17 cellular contexts compared by ENCODE assay signal in the genomic region with DNA sequence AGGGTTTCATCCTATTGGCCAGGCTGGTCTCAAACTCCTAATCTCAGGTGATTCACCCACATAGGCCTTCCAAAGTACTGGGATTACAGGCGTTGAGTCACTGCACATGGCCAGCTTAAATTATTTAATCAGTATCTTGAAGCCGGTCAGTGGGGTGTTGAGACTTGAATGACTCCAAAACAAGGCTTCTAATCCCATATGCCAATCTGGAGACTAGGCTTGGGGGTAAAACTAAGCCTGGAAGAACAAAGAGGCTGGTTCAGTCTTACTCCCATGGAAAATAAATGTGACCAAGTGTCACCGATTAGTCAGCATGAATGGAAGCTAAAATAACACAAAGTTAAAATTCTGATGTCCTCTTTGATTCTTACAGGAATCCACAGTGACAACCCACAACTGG.
A peak's percentile ranks its signal among the peaks of the same experiment; 100 is the strongest.
DNase-seq lines count a peak whose midpoint lies in the region; ATAC-seq and TF ChIP-seq lines count a peak whose summit lies in the region.
"Had no signal": no experiment of that assay in that cellular context is flagged by ENCODE, and none has a peak within 500 bp of the region (broad histone marks: within the 10 kb centered on the region; RNA-seq: fewer than 3 reads in every experiment).

No MANE protein-coding gene starts in this region.

- no peak for TF ChIP-seq POLR2A in spleen (IDR thresholded peaks at IDR 0.05)

- peaks cover 62% of the 10 kb centered on the region for H3K4me1 ChIP-seq in ACC112 (ENCODE audit: control insufficient read depth, insufficient read depth, low read length, unreplicated experiment)
- H3K4me1 ChIP-seq in muscle layer of duodenum (ENCODE audit: control insufficient read depth in 1 of 2, insufficient read depth in 2 of 2, low read length in 2 of 2), result peaks cover 7 to 42% of the 10 kb centered on the region in 2 donors
- peaks cover 16 to 100% (median 69%) of the 10 kb centered on the region in 6 donors for H3K4me1 ChIP-seq in spleen
- H3K4me1 ChIP-seq in psoas muscle, result no peaks in the 10 kb centered on the region

- H3K27ac Mint-ChIP-seq in activated naive CD8-positive, alpha-beta T cell treated with anti-CD3 and anti-CD28 coated beads, Interleukin-2, amount 50 U/mL, for 24 hours, result peak overlapping the region; percentile 89

- H3K4me3 ChIP-seq in ACC112 (ENCODE audit: low read depth, low read length) (no peak overlapping the region), muscle layer of duodenum (ENCODE audit: low read depth in 1 of 2, low read length in 2 of 2) (no peak overlapping the region), spleen (no peak overlapping the region), psoas muscle (no peak overlapping the region)

- H2AFZ ChIP-seq in ACC112 (ENCODE audit: low read length, unreplicated experiment), result no peak overlapping the region

- H3K9me3 Mint-ChIP-seq in activated naive CD8-positive, alpha-beta T cell treated with anti-CD3 and anti-CD28 coated beads, Interleukin-2, amount 50 U/mL, for 24 hours, result no peaks in the 10 kb centered on the region
- H3K9me3 Mint-ChIP-seq: effector memory CD8-positive, alpha-beta T cell; nephron had no signal

- no peak for ATAC-seq in activated naive CD8-positive, alpha-beta T cell treated with anti-CD3 and anti-CD28 coated beads, Interleukin-2, amount 50 U/mL, for 24 hours
- ATAC-seq in HG03108 (IDR thresholded peaks at IDR 0.05; ENCODE audit: unreplicated experiment) (no peak), psoas muscle (no peak)
- ATAC-seq: effector memory CD8-positive, alpha-beta T cell had no signal

- no peak for TF ChIP-seq CTCF in spleen (IDR thresholded peaks at IDR 0.05 in 8 of 11, conservative IDR thresholded peaks at IDR 0.05 in 3 of 11)
- TF ChIP-seq CTCF in psoas muscle (IDR thresholded peaks at IDR 0.05), result no peak

- peaks cover 50% of the 10 kb centered on the region for H3K36me3 Mint-ChIP-seq in activated naive CD8-positive, alpha-beta T cell treated with anti-CD3 and anti-CD28 coated beads, Interleukin-2, amount 50 U/mL, for 24 hours (ENCODE audit: low read depth)

- DNase-seq in ELR (ENCODE audit: low read depth) (peak; percentile 43), spleen (no peak), NCI-H128 (lab: John Stamatoyannopoulos, UW; ENCODE audit: unreplicated experiment) (no peak), psoas muscle (no peak)
- DNase-seq in activated naive CD8-positive, alpha-beta T cell treated with anti-CD3 and anti-CD28 coated beads, Interleukin-2, amount 50 U/mL, for 24 hours, result no peak
- DNase-seq: activated CD8-positive, alpha-beta memory T cell treated with anti-CD3 and anti-CD28 coated beads, Interleukin-2, amount 50 U/mL, for 48 hours; Caco-2; central memory CD4-positive, alpha-beta T cell; effector memory CD8-positive, alpha-beta T cell; GF-D8; GOT3; NCI-H1694 treated with DMSO at 0.1 percent for 48 hours; NCI-H345 had no signal

- H3K9me3 ChIP-seq in muscle layer of duodenum (ENCODE audit: control insufficient read depth in 1 of 2, low read length in 2 of 2), result no peaks in the 10 kb centered on the region
- no peaks in the 10 kb centered on the region for H3K9me3 ChIP-seq in spleen
- no peaks in the 10 kb centered on the region for H3K9me3 ChIP-seq in psoas muscle
- H3K9me3 ChIP-seq: Caco-2 had no signal

- H3K79me2 ChIP-seq in ACC112 (ENCODE audit: control insufficient read depth, insufficient read depth, low read length, unreplicated experiment), result peaks cover 2% of the 10 kb centered on the region

- H3K4me1 Mint-ChIP-seq in activated naive CD8-positive, alpha-beta T cell treated with anti-CD3 and anti-CD28 coated beads, Interleukin-2, amount 50 U/mL, for 24 hours, result peaks cover 100% of the 10 kb centered on the region

- H3K27me3 ChIP-seq in ACC112 (ENCODE audit: insufficient read depth, low read length) (no peaks in the 10 kb centered on the region), muscle layer of duodenum (ENCODE audit: low read depth, low read length) (no peaks in the 10 kb centered on the region), spleen (replicated peaks in 1 of 7) (no peaks in the 10 kb centered on the region), psoas muscle (ENCODE audit: insufficient read depth in 3 of 3, low read length in 2 of 3) (no peaks in the 10 kb centered on the region)

- no peaks in the 10 kb centered on the region for H3K36me3 ChIP-seq in ACC112 (ENCODE audit: insufficient read depth, low read length)
- no peaks in the 10 kb centered on the region for H3K36me3 ChIP-seq in muscle layer of duodenum (ENCODE audit: control insufficient read depth in 1 of 2, insufficient read depth in 2 of 2, low read length in 2 of 2)
- H3K36me3 ChIP-seq in spleen, result peaks cover 0 to 12% (median 0%) of the 10 kb centered on the region in 6 donors
- H3K36me3 ChIP-seq in psoas muscle (ENCODE audit: insufficient read depth in 1 of 2, low read depth in 1 of 2), result no peaks in the 10 kb centered on the region

- no peaks in the 10 kb centered on the region for H3K27me3 Mint-ChIP-seq in activated naive CD8-positive, alpha-beta T cell treated with anti-CD3 and anti-CD28 coated beads, Interleukin-2, amount 50 U/mL, for 24 hours
- H3K27me3 Mint-ChIP-seq: effector memory CD8-positive, alpha-beta T cell had no signal

- H3K27ac ChIP-seq in ACC112 (ENCODE audit: low read depth, low read length), result peak overlapping the region; percentile 60
- H3K27ac ChIP-seq in muscle layer of duodenum (ENCODE audit: low read length), result peak overlapping the region; percentile 35
- peak overlapping the region in 1 of 8 donors; percentile 46 for H3K27ac ChIP-seq in spleen
- H3K27ac ChIP-seq in psoas muscle, result no peak overlapping the region

- H3K4me3 Mint-ChIP-seq in activated naive CD8-positive, alpha-beta T cell treated with anti-CD3 and anti-CD28 coated beads, Interleukin-2, amount 50 U/mL, for 24 hours, result no peak overlapping the region
- H3K4me3 Mint-ChIP-seq: effector memory CD8-positive, alpha-beta T cell; nephron had no signal

- 87 to 97% (median 92%) methylated on average over 3 of the region's 3 CpGs for WGBS in spleen, 5 donors
- WGBS in psoas muscle, 3 donors, result 94 to 97% (median 95%) methylated on average over 3 of the region's 3 CpGs

- intact Hi-C loops in spleen (cut with DNase I; ENCODE audit: low total_unique reads), result loop anchor here (10.0 kb wide), 1 partner anchor 50 kb away; no protein-coding TSS in a partner anchor
- intact Hi-C loops in psoas muscle (cut with DNase I), result loop anchor here in 1 of 2 donors (5.0 kb wide), 1 partner anchor 58 kb away; no protein-coding TSS in a partner anchor
